In genomic region chr5:99130081-99130480, GRCh38 we compare ENCODE assay signal across 1 cellular context.
TF ChIP-seq lines count a peak whose summit lies in the region.

No MANE protein-coding gene starts in this region.

TF ChIP-seq in GM23338, 12 proteins besides CTCF, POLR2A, EP300 and RAD21 (continued from another document):
- no peak for TF ChIP-seq REST (IDR thresholded peaks at IDR 0.05; ENCODE audit: unreplicated experiment)
- TF ChIP-seq NANOG (IDR thresholded peaks at IDR 0.05; ENCODE audit: borderline replicate concordance) = no peak
- TF ChIP-seq EZH2 (IDR thresholded peaks at IDR 0.05; ENCODE audit: low read depth, unreplicated experiment) = no peak
- no peak for TF ChIP-seq CREB1 (CRISPR knock-in tag; IDR thresholded peaks at IDR 0.05; ENCODE audit: low read depth)
- TF ChIP-seq JUNB (IDR thresholded peaks at IDR 0.05; ENCODE audit: unreplicated experiment) = no peak
- no peak for TF ChIP-seq ZNF462 (CRISPR knock-in tag; IDR thresholded peaks at IDR 0.05)
